In the genomic region with DNA sequence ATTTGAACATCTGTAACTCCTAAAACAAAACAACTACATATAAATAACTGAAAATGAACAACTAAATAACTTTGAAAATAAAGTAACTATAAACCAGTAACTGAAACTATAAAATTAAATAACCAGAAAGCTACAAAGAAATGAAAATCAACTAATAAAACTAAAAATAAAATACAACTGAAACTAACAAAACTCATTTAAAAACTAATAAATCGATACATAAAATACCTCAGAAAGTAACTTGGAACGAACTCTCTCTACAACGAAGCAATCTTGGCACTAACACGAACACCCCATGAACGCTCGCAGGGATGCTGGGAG, we compare ENCODE assay signal across 9 cellular contexts. TPM values are rescaled to one million over a fixed set of nuclear protein-coding genes. Genes with fewer than 3 reads are reported as not detected.
DNase-seq lines count a peak whose midpoint lies in the region; ATAC-seq and TF ChIP-seq lines count a peak whose summit lies in the region.
"Had no signal": no experiment of that assay in that cellular context is flagged by ENCODE, and none has a peak within 500 bp of the region (broad histone marks: within the 10 kb centered on the region; RNA-seq: fewer than 3 reads in every experiment).

No MANE protein-coding gene starts in this region.

- H3K79me2 ChIP-seq in neural cell (replicated peaks; ENCODE audit: insufficient read depth, low read length): no peaks in the 10 kb centered on the region

- H2AK5ac ChIP-seq in IMR-90 (ENCODE audit: low read depth, low read length): no peak overlapping the region

- H3K9me3 ChIP-seq in IMR-90 (ENCODE audit: control insufficient read depth, insufficient read depth, low read length) (no peaks in the 10 kb centered on the region), neural cell (ENCODE audit: low read length) (no peaks in the 10 kb centered on the region)

- no peaks in the 10 kb centered on the region for H3K36me3 ChIP-seq in IMR-90 (ENCODE audit: control insufficient read depth, insufficient read depth, low read length)
- H3K36me3 ChIP-seq in neural cell (ENCODE audit: insufficient read depth, low read length): no peaks in the 10 kb centered on the region

- no peak overlapping the region for H4K8ac ChIP-seq in IMR-90 (ENCODE audit: low read depth in 2 of 2, low read length in 2 of 2)

- POLR2A ChIA-PET in AG04449 (lab: Yijun Ruan, JAX): no interaction called here
- POLR2A ChIA-PET in IMR-90 (lab: Charles Lee; ENCODE audit: unreplicated experiment): interaction anchor here (0.6 kb wide), 1 partner anchor 14 kb away, joined by 3 read pairs; no protein-coding TSS in a partner anchor

- H3K27me3 ChIP-seq in IMR-90 (ENCODE audit: control insufficient read depth, insufficient read depth, low read length): peaks cover 49% of the 10 kb centered on the region
- H3K27me3 ChIP-seq in neural cell (ENCODE audit: insufficient read depth, low read depth, low read length): peaks cover 29% of the 10 kb centered on the region

- no peak overlapping the region for H3K56ac ChIP-seq in IMR-90 (ENCODE audit: extremely low read depth, insufficient read depth, low read length)

- no peaks in the 10 kb centered on the region for H3K79me1 ChIP-seq in IMR-90 (ENCODE audit: low read depth in 1 of 2, low read length in 2 of 2)

- CTCF ChIA-PET in AG04449 (lab: Yijun Ruan, JAX) (interaction anchor here (0.8 to 13.1 kb wide), 8 partner anchors 15 to 269 kb away, joined by 3 to 790 read pairs (median 6); a partner anchor contains a TSS), IMR-90 (lab: Yijun Ruan, JAX) (interaction anchor here (0.9 to 2.0 kb wide), 2 partner anchors 15 to 204 kb away, joined by 3 to 5 read pairs; no protein-coding TSS in a partner anchor)

- dilution Hi-C loops in IMR-90 (cut with HindIII; ENCODE audit: low sequenced_read_pairs, unreplicated experiment): no loop called here

- H3K9me3 Mint-ChIP-seq in effector memory CD8-positive, alpha-beta T cell: no peaks in the 10 kb centered on the region

- H2AFZ ChIP-seq in IMR-90 (replicated peaks; ENCODE audit: low read length, poor library complexity) (peak overlapping the region; percentile 87), neural cell (ENCODE audit: low read depth, low read length) (no peak overlapping the region)

- TF ChIP-seq CTCF in AG04449 (IDR thresholded peaks at IDR 0.05; ENCODE audit: insufficient read depth, low read length, missing control alignments) (no peak), IMR-90 (conservative IDR thresholded peaks at IDR 0.05; ENCODE audit: low read depth, low read length) (no peak), neural cell (IDR thresholded peaks at IDR 0.05; ENCODE audit: poor library complexity, severe bottlenecking) (no peak)

- no peaks in the 10 kb centered on the region for H3K9me1 ChIP-seq in IMR-90 (ENCODE audit: insufficient read depth, low read length)

- no peak overlapping the region for H3K27ac ChIP-seq in IMR-90 (ENCODE audit: insufficient read depth, low read length)
- no peak overlapping the region for H3K27ac ChIP-seq in neural cell (ENCODE audit: low read length)

- DNase-seq in AG04449 (ENCODE audit: low read depth, low spot score) (no peak), IMR-90 (no peak), NCI-H526 treated with DMSO at 0.1 percent for 48 hours (lab: John Stamatoyannopoulos, UW) (no peak), midbrain (lab: John Stamatoyannopoulos, UW) (no peak), H4 (ENCODE audit: low spot score) (no peak)
- DNase-seq in effector memory CD8-positive, alpha-beta T cell: no peak
- DNase-seq: SIG-M5 had no signal

- H2BK20ac ChIP-seq in IMR-90 (ENCODE audit: low read depth, low read length): no peak overlapping the region

- H3K9ac ChIP-seq in IMR-90 (ENCODE audit: low read depth, low read length) (no peak overlapping the region), neural cell (ENCODE audit: low read length) (peak overlapping the region; percentile 7)

- no peak overlapping the region for H2BK5ac ChIP-seq in IMR-90 (ENCODE audit: low read depth, low read length, poor library complexity, severe bottlenecking)

- no peak overlapping the region for H3K4ac ChIP-seq in IMR-90 (ENCODE audit: low read depth, low read length)

- WGBS in IMR-90 (ENCODE audit: extremely low coverage in 2 of 2, insufficient read length in 1 of 2), 2 experiments: 32% methylated on average over 3 of the region's 6 CpGs; no CpG with 5 or more reads in 1 of the 2 experiments

- TF ChIP-seq RAD21 in IMR-90 (IDR thresholded peaks at IDR 0.05; ENCODE audit: low read length) (no peak), neural cell (conservative IDR thresholded peaks at IDR 0.05) (no peak)

- no peaks in the 10 kb centered on the region for H3K9me2 ChIP-seq in neural cell (ENCODE audit: insufficient read depth, low read length)

- no peak overlapping the region for H4K5ac ChIP-seq in IMR-90 (ENCODE audit: low read depth, low read length)

- intact Hi-C loops in IMR-90 (cut with micrococcal nuclease): no loop called here

- TF ChIP-seq POLR2A in IMR-90 (IDR thresholded peaks at IDR 0.05; ENCODE audit: low read depth, low read length): no peak

- H2AK9ac ChIP-seq in IMR-90 (replicated peaks; ENCODE audit: low read depth, low read length, poor library complexity): no peak overlapping the region

- BruUV-seq in IMR-90 (replicated peaks; lab: Mats Ljungman, UMichigan): no TSS peak

- H3K4me2 ChIP-seq in IMR-90 (ENCODE audit: low read depth, low read length): peak overlapping the region; percentile 92
- no peak overlapping the region for H3K4me2 ChIP-seq in neural cell (ENCODE audit: low read length)

- H2BK15ac ChIP-seq in IMR-90 (ENCODE audit: low read depth, low read length): no peak overlapping the region

- no peak overlapping the region for H3K18ac ChIP-seq in IMR-90 (ENCODE audit: low read depth, low read length)

- no peaks in the 10 kb centered on the region for H3F3A ChIP-seq in neural cell (ENCODE audit: insufficient read depth, low read length, poor library complexity, severe bottlenecking)

- peak overlapping the region in 1 of 2 donors; percentile 76 for H3K27ac Mint-ChIP-seq in effector memory CD8-positive, alpha-beta T cell

- H3K4me1 Mint-ChIP-seq in effector memory CD8-positive, alpha-beta T cell (ENCODE audit: low read depth in 2 of 2): peaks cover 4 to 13% of the 10 kb centered on the region in 2 donors

- no peak overlapping the region for H4K91ac ChIP-seq in IMR-90 (ENCODE audit: insufficient read depth, low read depth, low read length)

- no peak overlapping the region for H2BK120ac ChIP-seq in IMR-90 (ENCODE audit: low read depth, low read length)

- H3K23ac ChIP-seq in IMR-90 (ENCODE audit: low read depth, low read length): no peak overlapping the region

- no peaks in the 10 kb centered on the region for H4K20me1 ChIP-seq in IMR-90 (ENCODE audit: insufficient read depth, low read length)
- no peaks in the 10 kb centered on the region for H4K20me1 ChIP-seq in neural cell (ENCODE audit: insufficient read depth)

- no peak for TF ChIP-seq EP300 in neural cell (conservative IDR thresholded peaks at IDR 0.05; ENCODE audit: poor library complexity, severe bottlenecking)

- ATAC-seq in IMR-90 (ENCODE audit: low read depth) (no peak), GM19035 (IDR thresholded peaks at IDR 0.05; ENCODE audit: unreplicated experiment) (no peak)
- no peak for ATAC-seq in effector memory CD8-positive, alpha-beta T cell (replicated peaks)

- H3K36me3 Mint-ChIP-seq in effector memory CD8-positive, alpha-beta T cell (ENCODE audit: insufficient read depth): peaks cover 3% of the 10 kb centered on the region

- peak overlapping the region; percentile 27 to 76 for H3K4me3 Mint-ChIP-seq in effector memory CD8-positive, alpha-beta T cell

- H3K4me3 ChIP-seq in AG04449 (ENCODE audit: low read depth, low read length): peak overlapping the region; percentile 51
- peak overlapping the region; percentile 48 for H3K4me3 ChIP-seq in IMR-90 (ENCODE audit: insufficient read depth, low read depth, low read length)
- H3K4me3 ChIP-seq in neural cell (ENCODE audit: low read length): peak overlapping the region; percentile 61

- no peaks in the 10 kb centered on the region for H3K4me1 ChIP-seq in IMR-90 (ENCODE audit: control insufficient read depth, insufficient read depth, low read length)

- peaks cover 18 to 39% of the 10 kb centered on the region in 2 donors for H3K27me3 Mint-ChIP-seq in effector memory CD8-positive, alpha-beta T cell

- in situ Hi-C loops in IMR-90 (cut with MboI; ENCODE audit: low sequenced_read_pairs): no loop called here

- H3K14ac ChIP-seq in IMR-90 (replicated peaks; ENCODE audit: low read depth, low read length): no peak overlapping the region

TF ChIP-seq in IMR-90, 13 proteins besides CTCF, POLR2A, EP300 and RAD21:
- TF ChIP-seq MAFK (IDR thresholded peaks at IDR 0.05; ENCODE audit: low read depth, low read length) (no peak), CHD1 (IDR thresholded peaks at IDR 0.05; ENCODE audit: low read depth, low read length) (no peak), FOS (IDR thresholded peaks at IDR 0.05; ENCODE audit: low read depth, low read length) (no peak), RFX5 (IDR thresholded peaks at IDR 0.05; ENCODE audit: low read depth, low read length) (no peak)

TF ChIP-seq in neural cell, 6 proteins besides CTCF, POLR2A, EP300 and RAD21 (continues in another document):
- TF ChIP-seq TAF1 (IDR thresholded peaks at IDR 0.05; ENCODE audit: low read depth) (no peak), POLR2AphosphoS5 (IDR thresholded peaks at IDR 0.05) (no peak)

RNA-seq across cellular contexts. Expression of a gene that starts 15.9 kb away (rescaled TPM):
- under 0.01 TPM in 1 of 2 replicates, not detected in the other for total RNA-seq in IMR-90 (2012; rRNA removed)
- 0.02 and 0.03 TPM in 2 replicates for polyA plus RNA-seq in IMR-90 (2012; rRNA removed)
- polyA plus RNA-seq in IMR-90 (2012; cell fraction: cytosol; rRNA removed): 0.01 TPM in 2 replicates
- 0.09 TPM in 1 of 2 replicates, not detected in the other for polyA plus RNA-seq in IMR-90 (2012; cell fraction: nucleus; rRNA removed; ENCODE audit: low replicate concordance)
- 0.08 TPM in 1 of 2 replicates, not detected in the other for polyA plus RNA-seq in neural cell
- polyA minus RNA-seq in neural cell: 0.46 TPM in 1 of 2 replicates, not detected in the other
- 0.08 and 0.41 TPM in 2 replicates for total RNA-seq in H4 (2014; rRNA removed; shearing (Covaris generic))
